26 cellular contexts compared by ENCODE assay signal in genomic region chr19:10773969-10774368, GRCh38. TPM values are rescaled to one million over a fixed set of nuclear protein-coding genes. Genes with fewer than 3 reads are reported as not detected.
DNase-seq lines count a peak whose midpoint lies in the region; TF ChIP-seq lines count a peak whose summit lies in the region.
"Had no signal": no experiment of that assay in that cellular context is flagged by ENCODE, and none has a peak within 500 bp of the region (broad histone marks: within the 10 kb centered on the region; RNA-seq: fewer than 3 reads in every experiment).

No MANE protein-coding gene starts in this region.

- H3K9me2 ChIP-seq in PC-9 (ENCODE audit: insufficient read depth) = no peaks in the 10 kb centered on the region

- H2BK120ac ChIP-seq in neuronal stem cell (ENCODE audit: low read depth, low read length) = no peak overlapping the region

- H3K9me3 ChIP-seq in cardiac muscle cell (ENCODE audit: low read depth) (no peaks in the 10 kb centered on the region), left ventricle myocardium inferior (replicated peaks) (no peaks in the 10 kb centered on the region), PC-9 (ENCODE audit: insufficient read depth, low read depth) (no peaks in the 10 kb centered on the region), neuronal stem cell (replicated peaks in 1 of 2; ENCODE audit: control insufficient read depth in 2 of 2, insufficient read depth in 1 of 2, low read depth in 1 of 2, low read length in 2 of 2) (no peaks in the 10 kb centered on the region)
- H3K9me3 ChIP-seq: adrenal gland, colonic mucosa, esophagus muscularis mucosa, ovary had no signal

- no peak overlapping the region for H2AK5ac ChIP-seq in neuronal stem cell (ENCODE audit: low read depth, low read length)

- H3K4ac ChIP-seq in neuronal stem cell (ENCODE audit: low read length) = no peak overlapping the region

- POLR2A ChIA-PET in PC-9 (lab: Charles Lee; ENCODE audit: unreplicated experiment) = interaction anchor here (0.6 to 0.8 kb wide), 2 partner anchors 11 to 51 kb away, joined by 3 to 4 read pairs; no protein-coding TSS in a partner anchor

- no peaks in the 10 kb centered on the region for H3K9me3 Mint-ChIP-seq in type B pancreatic cell
- H3K9me3 Mint-ChIP-seq: natural killer cell treated with Interleukin-12 subunit alpha and Interleukin-12 subunit beta and Interleukin-15 and Interleukin-18, amount 100 ng/mL, for 72 hours had no signal

- no TSS peak for BruUV-seq in PC-9 (replicated peaks; lab: Mats Ljungman, UMichigan)

- no peak overlapping the region for H3K4me3 Mint-ChIP-seq in type B pancreatic cell
- H3K4me3 Mint-ChIP-seq: natural killer cell treated with Interleukin-12 subunit alpha and Interleukin-12 subunit beta and Interleukin-15 and Interleukin-18, amount 100 ng/mL, for 72 hours had no signal

- H2BK5ac ChIP-seq in neuronal stem cell (ENCODE audit: low read length) = no peak overlapping the region

- H3K79me1 ChIP-seq in neuronal stem cell (ENCODE audit: low read depth, low read length) = no peaks in the 10 kb centered on the region

- peaks cover 3% of the 10 kb centered on the region; the same call in 1 of the 2 replicates for H4K20me1 ChIP-seq in PC-9 (ENCODE audit: insufficient read depth)

- DNase-seq in cardiac muscle cell (ENCODE audit: low read depth in 1 of 2, low spot score in 1 of 2) (no peak), left ventricle myocardium inferior (no peak), PC-9 (peak; percentile 55 to 85), epithelial cell of esophagus (ENCODE audit: low read depth) (peak; percentile 70), type B pancreatic cell (ENCODE audit: extremely low spot score, unreplicated experiment) (no peak), GOT3 (lab: John Stamatoyannopoulos, UW) (no peak), neuronal stem cell (ENCODE audit: low spot score) (no peak), NCI-H1092 (lab: John Stamatoyannopoulos, UW) (no peak)
- DNase-seq: activated CD4-positive, alpha-beta T cell treated with anti-CD3 and anti-CD28 coated beads, Interleukin-2, amount 50 U/mL, for 4 hours; adrenal gland; C1 segment of cervical spinal cord; colonic mucosa; effector memory CD4-positive, alpha-beta T cell; IMR-90; left ventricle myocardium superior; midbrain; NCI-H2171; NCI-H524 treated with DMSO at 0.1 percent for 48 hours; ovary; stimulated activated CD4-positive, alpha-beta T cell treated with anti-CD3 and anti-CD28 coated beads, Interleukin-12 subunit alpha, Interleukin-12 subunit beta, amount 100 ng/mL, for 4 hours; stimulated activated CD4-positive, alpha-beta T cell treated with anti-CD3 and anti-CD28 coated beads, Interleukin-4, amount 100 ng/mL, for 24 hours; stimulated activated naive CD4-positive, alpha-beta T cell treated with Interleukin-2 at 50 U/mL for 16 hours had no signal

- CTCF ChIA-PET in PC-9 (lab: Charles Lee) = interaction anchor here (0.6 to 1.1 kb wide), 2 partner anchors 56 to 515 kb away, joined by 6 to 7 read pairs; partner anchors contain the start of gene DNM2

- peak overlapping the region; percentile 71 for H3K27ac Mint-ChIP-seq in type B pancreatic cell
- H3K27ac Mint-ChIP-seq: natural killer cell treated with Interleukin-12 subunit alpha and Interleukin-12 subunit beta and Interleukin-15 and Interleukin-18, amount 100 ng/mL, for 72 hours had no signal

- H3K27me3 Mint-ChIP-seq in type B pancreatic cell = no peaks in the 10 kb centered on the region
- H3K27me3 Mint-ChIP-seq: natural killer cell treated with Interleukin-12 subunit alpha and Interleukin-12 subunit beta and Interleukin-15 and Interleukin-18, amount 100 ng/mL, for 72 hours had no signal

- H3K18ac ChIP-seq in neuronal stem cell (ENCODE audit: low read length) = no peak overlapping the region

- H3K4me1 ChIP-seq in cardiac muscle cell (ENCODE audit: low read depth) (peaks cover 10% of the 10 kb centered on the region), left ventricle myocardium inferior (peaks cover 36% of the 10 kb centered on the region), PC-9 (replicated peaks; ENCODE audit: insufficient read depth) (peaks cover 22% of the 10 kb centered on the region), neuronal stem cell (ENCODE audit: control insufficient read depth in 2 of 2, insufficient read depth in 1 of 2, low read depth in 1 of 2, low read length in 2 of 2) (peaks cover 2% of the 10 kb centered on the region in 2 donors)

- no peak overlapping the region for H3K9ac ChIP-seq in neuronal stem cell (ENCODE audit: low read depth, low read length, poor library complexity)

- H3K36me3 ChIP-seq in cardiac muscle cell (peaks cover 37% of the 10 kb centered on the region), left ventricle myocardium inferior (peaks cover 62% of the 10 kb centered on the region), PC-9 (ENCODE audit: low read depth) (peaks cover 20% of the 10 kb centered on the region; the same call in 1 of the 2 replicates), neuronal stem cell (replicated peaks in 1 of 2; ENCODE audit: control insufficient read depth in 2 of 2, insufficient read depth in 2 of 2, low read length in 2 of 2) (peaks cover 25 to 68% of the 10 kb centered on the region in 2 donors)
- H3K36me3 ChIP-seq: ovary had no signal

- peaks cover 19% of the 10 kb centered on the region for H3F3A ChIP-seq in PC-9 (ENCODE audit: insufficient read depth, low read depth)

- peak overlapping the region; percentile 26 for H3K4me2 ChIP-seq in PC-9
- no peak overlapping the region for H3K4me2 ChIP-seq in neuronal stem cell (ENCODE audit: insufficient read depth, low read length, poor library complexity, severe bottlenecking)
- H3K4me2 ChIP-seq: hepatocyte had no signal

- intact Hi-C loops in left ventricle myocardium inferior (cut with micrococcal nuclease) (loop anchor here (10.0 kb wide), 1 partner anchor 91 kb away; no protein-coding TSS in a partner anchor), PC-9 (cut with micrococcal nuclease; ENCODE audit: unreplicated experiment) (loop anchor here (1.0 kb wide), 1 partner anchor 57 kb away; no protein-coding TSS in a partner anchor)

- H4K8ac ChIP-seq in neuronal stem cell (ENCODE audit: low read depth, low read length) = no peak overlapping the region

- peak overlapping the region; percentile 12 for H3K27ac ChIP-seq in cardiac muscle cell
- no peak overlapping the region for H3K27ac ChIP-seq in left ventricle myocardium inferior (replicated peaks)
- H3K27ac ChIP-seq in PC-9 = peak overlapping the region; percentile 54
- no peak overlapping the region for H3K27ac ChIP-seq in neuronal stem cell (replicated peaks; ENCODE audit: low read length)
- H3K27ac ChIP-seq: adrenal gland, colonic mucosa, esophagus muscularis mucosa, hepatocyte, ovary, SK-N-MC had no signal

- no peak overlapping the region for H2BK15ac ChIP-seq in neuronal stem cell (ENCODE audit: low read length)

- H3K4me3 ChIP-seq in cardiac muscle cell = no peak overlapping the region
- H3K4me3 ChIP-seq in left ventricle myocardium inferior = no peak overlapping the region
- no peak overlapping the region for H3K4me3 ChIP-seq in PC-9
- H3K4me3 ChIP-seq in epithelial cell of esophagus (ENCODE audit: low read length) = no peak overlapping the region
- H3K4me3 ChIP-seq in neuronal stem cell (ENCODE audit: low read length in 2 of 2) = no peak overlapping the region
- H3K4me3 ChIP-seq: adrenal gland, colonic mucosa, esophagus muscularis mucosa, hepatocyte, ovary, SK-N-MC had no signal

- no CpG with 5 or more reads among the region's 3 CpGs for WGBS in neuronal stem cell (ENCODE audit: extremely low coverage in 2 of 2, insufficient read length in 2 of 2, insufficient replicate concordance in 1 of 2), 2 donors

- H3K27me3 ChIP-seq in cardiac muscle cell = no peaks in the 10 kb centered on the region
- no peaks in the 10 kb centered on the region for H3K27me3 ChIP-seq in left ventricle myocardium inferior (ENCODE audit: low read depth)
- no peaks in the 10 kb centered on the region for H3K27me3 ChIP-seq in PC-9 (ENCODE audit: insufficient read depth, low read depth)
- no peaks in the 10 kb centered on the region for H3K27me3 ChIP-seq in neuronal stem cell (ENCODE audit: control insufficient read depth in 3 of 3, insufficient read depth in 3 of 3, low read depth in 1 of 3, low read length in 3 of 3)
- H3K27me3 ChIP-seq: adrenal gland, colonic mucosa, esophagus muscularis mucosa, hepatocyte, ovary had no signal

- H3K14ac ChIP-seq in neuronal stem cell (ENCODE audit: low read length) = no peak overlapping the region

- no peak for TF ChIP-seq CTCF in cardiac muscle cell (IDR thresholded peaks at IDR 0.05; ENCODE audit: low read depth, low read length)
- no peak for TF ChIP-seq CTCF in left ventricle myocardium inferior (IDR thresholded peaks at IDR 0.05; ENCODE audit: borderline replicate concordance)
- no peak for TF ChIP-seq CTCF in PC-9 (conservative IDR thresholded peaks at IDR 0.05)
- TF ChIP-seq CTCF in epithelial cell of esophagus (IDR thresholded peaks at IDR 0.05; ENCODE audit: insufficient read depth, low read depth, low read length, missing control alignments) = no peak
- TF ChIP-seq CTCF in type B pancreatic cell (conservative IDR thresholded peaks at IDR 0.05) = no peak

- H3K79me2 ChIP-seq in PC-9 (ENCODE audit: low read depth) = peaks cover 19% of the 10 kb centered on the region; the same call in 1 of the 2 replicates

- H2AFZ ChIP-seq in PC-9 (no peak overlapping the region), neuronal stem cell (ENCODE audit: low read length) (no peak overlapping the region)
- H2AFZ ChIP-seq: hepatocyte had no signal

- no peak overlapping the region for H3K23ac ChIP-seq in neuronal stem cell (ENCODE audit: low read depth, low read length, poor library complexity)

- H4K91ac ChIP-seq in neuronal stem cell (ENCODE audit: low read depth, low read length, poor library complexity) = no peak overlapping the region

- H3K4me1 Mint-ChIP-seq in type B pancreatic cell (ENCODE audit: unreplicated experiment) = peaks cover 7% of the 10 kb centered on the region

- H3K36me3 Mint-ChIP-seq in type B pancreatic cell = peaks cover 10% of the 10 kb centered on the region

- H2BK12ac ChIP-seq in neuronal stem cell (ENCODE audit: low read length) = no peak overlapping the region

RNA-seq across cellular contexts. Expression of gene DNM2, which starts 56.1 kb away (rescaled TPM):
- total RNA-seq in cardiac muscle cell = 122 and 124 TPM in 2 replicates
- polyA plus RNA-seq in cardiac muscle cell = 132 and 146 TPM in 2 replicates
- total RNA-seq in left ventricle myocardium inferior = 156 TPM
- total RNA-seq in PC-9 (2021) = 169 and 188 TPM in 2 replicates
- total RNA-seq in type B pancreatic cell (ENCODE audit: low replicate concordance) = 119 and 123 TPM in 2 replicates
- 49.9 TPM for polyA plus RNA-seq in neuronal stem cell (2013, experiment 1 of 2)
- 49.9 TPM for polyA plus RNA-seq in neuronal stem cell (2013, experiment 2 of 2)

Comparison
In these comparisons a context has a peak if more than half of its experiments do, and no peak if none do; other contexts are left out.
1. H3K27ac ChIP-seq: peak in cardiac muscle cell (single experiment) and PC-9 (single experiment); none in left ventricle myocardium inferior (single experiment) and neuronal stem cell (single experiment).
2. DNase-seq: peak in PC-9 (2 of 2) and epithelial cell of esophagus (single experiment); none in cardiac muscle cell (0 of 2), left ventricle myocardium inferior (single experiment), type B pancreatic cell (single experiment), GOT3 (single experiment), neuronal stem cell (single experiment) and NCI-H1092 (single experiment).